12 cellular contexts compared by ENCODE assay signal in genomic region chr9:9846538-9846937, GRCh38.
DNase-seq lines count a peak whose midpoint lies in the region; ATAC-seq lines count a peak whose summit lies in the region.
"Had no signal": no experiment of that assay in that cellular context is flagged by ENCODE, and none has a peak within 500 bp of the region (broad histone marks: within the 10 kb centered on the region; RNA-seq: fewer than 3 reads in every experiment).

No MANE protein-coding gene starts in this region.

- no peak overlapping the region for H3K27ac ChIP-seq in BLaER1
- H3K27ac ChIP-seq: gastrocnemius medialis had no signal

- H3K36me3 Mint-ChIP-seq in activated naive CD4-positive, alpha-beta T cell treated with anti-CD3 and anti-CD28 coated beads, Interleukin-2, amount 10 ng/mL, durations not matched to agents 7 days and 5 days = no peaks in the 10 kb centered on the region

- H3K4me3 ChIP-seq in BLaER1 = no peak overlapping the region
- H3K4me3 ChIP-seq: gastrocnemius medialis had no signal

- no peaks in the 10 kb centered on the region for H3K36me3 ChIP-seq in BLaER1
- H3K36me3 ChIP-seq: gastrocnemius medialis had no signal

- peak; percentile 87 for ATAC-seq in GM19035 (IDR thresholded peaks at IDR 0.05; ENCODE audit: unreplicated experiment)
- ATAC-seq in HG02678 (IDR thresholded peaks at IDR 0.05; ENCODE audit: unreplicated experiment) = peak; percentile 72
- peak; percentile 81 for ATAC-seq in HG03520 (IDR thresholded peaks at IDR 0.05; ENCODE audit: unreplicated experiment)
- ATAC-seq: activated T-cell treated with anti-CD3 and anti-CD28 coated beads, Interleukin-2, amount 50 U/mL, for 72 hours; gastrocnemius medialis had no signal

- peak overlapping the region; percentile 49 for H3K4me2 ChIP-seq in BLaER1

- H3K27ac Mint-ChIP-seq in activated naive CD4-positive, alpha-beta T cell treated with anti-CD3 and anti-CD28 coated beads, Interleukin-2, amount 10 ng/mL, durations not matched to agents 7 days and 5 days = no peak overlapping the region
- H3K27ac Mint-ChIP-seq: activated T-cell treated with anti-CD3 and anti-CD28 coated beads, Interleukin-2, amount 50 U/mL, for 72 hours; stimulated activated naive CD8-positive, alpha-beta T cell treated with anti-CD3 and anti-CD28 coated beads, Interleukin-15, Interleukin-2, amounts not matched to agents 100 ng/mL and 50 ng/mL, for 24 hours had no signal

- H3K4me1 Mint-ChIP-seq in activated naive CD4-positive, alpha-beta T cell treated with anti-CD3 and anti-CD28 coated beads, Interleukin-2, amount 10 ng/mL, durations not matched to agents 7 days and 5 days = peaks cover 4% of the 10 kb centered on the region

- peaks cover 20% of the 10 kb centered on the region for H3K4me1 ChIP-seq in BLaER1
- H3K4me1 ChIP-seq: gastrocnemius medialis had no signal

- H3K9me3 Mint-ChIP-seq in activated naive CD4-positive, alpha-beta T cell treated with anti-CD3 and anti-CD28 coated beads, Interleukin-2, amount 10 ng/mL, durations not matched to agents 7 days and 5 days = no peaks in the 10 kb centered on the region
- H3K9me3 Mint-ChIP-seq: stimulated activated naive CD8-positive, alpha-beta T cell treated with anti-CD3 and anti-CD28 coated beads, Interleukin-15, Interleukin-2, amounts not matched to agents 100 ng/mL and 50 ng/mL, for 24 hours had no signal

- H4K20me1 ChIP-seq in BLaER1 = no peaks in the 10 kb centered on the region

- intact Hi-C loops in posterior vena cava (cut with DNase I) = no loop called here

- no peaks in the 10 kb centered on the region for H3K9me3 ChIP-seq in BLaER1
- H3K9me3 ChIP-seq: gastrocnemius medialis had no signal

- DNase-seq in NCI-H526 treated with DMSO at 0.1 percent for 48 hours (lab: John Stamatoyannopoulos, UW) (no peak), posterior vena cava (ENCODE audit: low spot score) (no peak), NCI-H524 treated with DMSO at 0.1 percent for 48 hours (lab: John Stamatoyannopoulos, UW) (no peak)
- no peak for DNase-seq in activated naive CD4-positive, alpha-beta T cell treated with anti-CD3 and anti-CD28 coated beads, Interleukin-2, amount 10 ng/mL, durations not matched to agents 7 days and 5 days
- DNase-seq: activated T-cell treated with anti-CD3 and anti-CD28 coated beads, Interleukin-2, amount 50 U/mL, for 72 hours; gastrocnemius medialis; IMR-90 had no signal

- H3K4me3 Mint-ChIP-seq in activated naive CD4-positive, alpha-beta T cell treated with anti-CD3 and anti-CD28 coated beads, Interleukin-2, amount 10 ng/mL, durations not matched to agents 7 days and 5 days = no peak overlapping the region
- H3K4me3 Mint-ChIP-seq: activated T-cell treated with anti-CD3 and anti-CD28 coated beads, Interleukin-2, amount 50 U/mL, for 72 hours; stimulated activated naive CD8-positive, alpha-beta T cell treated with anti-CD3 and anti-CD28 coated beads, Interleukin-15, Interleukin-2, amounts not matched to agents 100 ng/mL and 50 ng/mL, for 24 hours had no signal

- H3K9ac ChIP-seq in BLaER1 = no peak overlapping the region

- no peaks in the 10 kb centered on the region for H3K27me3 ChIP-seq in BLaER1
- H3K27me3 ChIP-seq: gastrocnemius medialis had no signal

- H3K27me3 Mint-ChIP-seq in activated naive CD4-positive, alpha-beta T cell treated with anti-CD3 and anti-CD28 coated beads, Interleukin-2, amount 10 ng/mL, durations not matched to agents 7 days and 5 days = no peaks in the 10 kb centered on the region
- H3K27me3 Mint-ChIP-seq: stimulated activated naive CD8-positive, alpha-beta T cell treated with anti-CD3 and anti-CD28 coated beads, Interleukin-15, Interleukin-2, amounts not matched to agents 100 ng/mL and 50 ng/mL, for 24 hours had no signal

- CTCF ChIA-PET in activated naive CD4-positive, alpha-beta T cell treated with anti-CD3 and anti-CD28 coated beads, Interleukin-2, amount 10 ng/mL, durations not matched to agents 7 days and 5 days (lab: Charles Lee) = no interaction called here
